ENCODE assay signal across 10 cellular contexts in the genomic region with DNA sequence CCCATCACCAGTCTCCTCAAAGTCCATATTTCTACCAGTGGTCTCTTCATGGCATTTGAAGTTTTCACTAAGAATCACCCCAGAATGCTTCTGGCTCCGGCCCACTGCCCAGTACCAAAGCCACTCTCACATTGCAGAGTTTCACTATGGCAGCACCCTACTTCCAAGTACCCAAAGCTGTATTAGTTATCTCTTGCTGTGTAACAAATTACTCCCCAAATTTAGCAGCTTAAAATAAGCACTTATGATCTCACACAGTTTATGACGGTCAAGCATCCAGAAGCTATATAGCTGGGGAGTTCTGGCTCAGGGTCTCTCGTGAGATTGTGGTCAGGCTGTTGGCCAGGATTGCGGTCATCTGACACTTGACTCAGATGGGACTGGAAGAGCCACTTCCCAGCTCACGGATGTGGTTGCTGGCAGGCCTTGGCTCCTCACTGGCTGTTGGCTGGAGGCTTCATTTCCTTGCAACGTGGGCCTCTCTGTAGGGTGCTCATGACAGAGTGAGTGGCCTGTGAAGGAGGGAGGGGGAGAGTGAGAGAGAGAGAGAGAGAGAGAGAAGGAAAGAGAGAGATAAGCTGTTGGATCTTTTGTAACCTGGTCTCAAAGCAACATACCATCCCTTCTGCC.
DNase-seq lines count a peak whose midpoint lies in the region; ATAC-seq, FAIRE-seq and TF ChIP-seq lines count a peak whose summit lies in the region.
"Had no signal": no experiment of that assay in that cellular context is flagged by ENCODE, and none has a peak within 500 bp of the region (broad histone marks: within the 10 kb centered on the region; RNA-seq: fewer than 3 reads in every experiment).

No MANE protein-coding gene starts in this region.

- TF ChIP-seq CTCF in AG09319 (IDR thresholded peaks at IDR 0.05; ENCODE audit: low read depth, low read length) (no peak), bronchial epithelial cell (IDR thresholded peaks at IDR 0.05; ENCODE audit: insufficient read depth, low read length, severe bottlenecking) (no peak), mesothelial cell of epicardium (IDR thresholded peaks at IDR 0.05; ENCODE audit: unreplicated experiment) (no peak), glutamatergic neuron (IDR thresholded peaks at IDR 0.05; ENCODE audit: partially characterized antibody, unreplicated experiment) (no peak)

- peak; percentile 92 for DNase-seq in AG09319 (ENCODE audit: extremely low read depth, low read depth)
- peak; percentile 86 for DNase-seq in MV-4-11 (lab: John Stamatoyannopoulos, UW)
- DNase-seq in bronchial epithelial cell (ENCODE audit: low read depth), result peak; percentile 83
- DNase-seq in mesothelial cell of epicardium (ENCODE audit: low spot score in 2 of 2, unreplicated experiment in 2 of 2), result no peak
- DNase-seq in stimulated activated CD4-positive, alpha-beta T cell treated with anti-CD3 and anti-CD28 coated beads, Interleukin-15, amount 100 ng/mL, for 24 hours, result no peak
- no peak for DNase-seq in glutamatergic neuron
- DNase-seq: activated T-cell treated with anti-CD3 and anti-CD28 coated beads, Interleukin-2, amount 50 U/mL, for 72 hours; Caco-2 had no signal

- ATAC-seq in HG02885 (IDR thresholded peaks at IDR 0.05; ENCODE audit: poor library complexity, unreplicated experiment), result no peak
- no peak for ATAC-seq in HG03045 (IDR thresholded peaks at IDR 0.05; ENCODE audit: unreplicated experiment)

- H3K4me1 Mint-ChIP-seq in mesothelial cell of epicardium (peaks cover 8% of the 10 kb centered on the region), glutamatergic neuron (ENCODE audit: low read depth, unreplicated experiment) (peaks cover 26% of the 10 kb centered on the region)

- H3K9me3 Mint-ChIP-seq in mesothelial cell of epicardium (peaks cover 24% of the 10 kb centered on the region), glutamatergic neuron (ENCODE audit: unreplicated experiment) (peaks cover 16% of the 10 kb centered on the region)

- peaks cover 2% of the 10 kb centered on the region for H3K36me3 ChIP-seq in bronchial epithelial cell (ENCODE audit: control insufficient read depth, insufficient read depth, low read length)

- peak overlapping the region; percentile 60 for H3K27ac Mint-ChIP-seq in mesothelial cell of epicardium
- no peak overlapping the region for H3K27ac Mint-ChIP-seq in glutamatergic neuron (ENCODE audit: unreplicated experiment)
- H3K27ac Mint-ChIP-seq: activated T-cell treated with anti-CD3 and anti-CD28 coated beads, Interleukin-2, amount 50 U/mL, for 72 hours had no signal

- peaks cover 12% of the 10 kb centered on the region for H3K27me3 Mint-ChIP-seq in mesothelial cell of epicardium (ENCODE audit: low read depth)
- peaks cover 6% of the 10 kb centered on the region for H3K27me3 Mint-ChIP-seq in glutamatergic neuron (ENCODE audit: unreplicated experiment)

- no peak overlapping the region for H3K4me3 ChIP-seq in bronchial epithelial cell (ENCODE audit: low read depth, low read length)

- H3K36me3 Mint-ChIP-seq in mesothelial cell of epicardium (peaks cover 15% of the 10 kb centered on the region), glutamatergic neuron (ENCODE audit: unreplicated experiment) (peaks cover 7% of the 10 kb centered on the region)

- FAIRE-seq in bronchial epithelial cell (lab: Jason Lieb, UNC), result no peak

- H3K4me3 Mint-ChIP-seq in mesothelial cell of epicardium, result no peak overlapping the region
- H3K4me3 Mint-ChIP-seq in glutamatergic neuron (ENCODE audit: unreplicated experiment), result no peak overlapping the region
- H3K4me3 Mint-ChIP-seq: activated T-cell treated with anti-CD3 and anti-CD28 coated beads, Interleukin-2, amount 50 U/mL, for 72 hours had no signal

- no peaks in the 10 kb centered on the region for H3K27me3 ChIP-seq in bronchial epithelial cell (ENCODE audit: control insufficient read depth, insufficient read depth, low read length)

Comparison
In these comparisons a context has a peak if more than half of its experiments do, and no peak if none do; other contexts are left out.
1. DNase-seq: peak in AG09319 (single experiment), MV-4-11 (single experiment) and bronchial epithelial cell (single experiment); none in mesothelial cell of epicardium (0 of 2), stimulated activated CD4-positive, alpha-beta T cell treated with anti-CD3 and anti-CD28 coated beads, Interleukin-15, amount 100 ng/mL, for 24 hours (single experiment) and glutamatergic neuron (single experiment).